ENCODE assay signal across 8 cellular contexts in the genomic region with DNA sequence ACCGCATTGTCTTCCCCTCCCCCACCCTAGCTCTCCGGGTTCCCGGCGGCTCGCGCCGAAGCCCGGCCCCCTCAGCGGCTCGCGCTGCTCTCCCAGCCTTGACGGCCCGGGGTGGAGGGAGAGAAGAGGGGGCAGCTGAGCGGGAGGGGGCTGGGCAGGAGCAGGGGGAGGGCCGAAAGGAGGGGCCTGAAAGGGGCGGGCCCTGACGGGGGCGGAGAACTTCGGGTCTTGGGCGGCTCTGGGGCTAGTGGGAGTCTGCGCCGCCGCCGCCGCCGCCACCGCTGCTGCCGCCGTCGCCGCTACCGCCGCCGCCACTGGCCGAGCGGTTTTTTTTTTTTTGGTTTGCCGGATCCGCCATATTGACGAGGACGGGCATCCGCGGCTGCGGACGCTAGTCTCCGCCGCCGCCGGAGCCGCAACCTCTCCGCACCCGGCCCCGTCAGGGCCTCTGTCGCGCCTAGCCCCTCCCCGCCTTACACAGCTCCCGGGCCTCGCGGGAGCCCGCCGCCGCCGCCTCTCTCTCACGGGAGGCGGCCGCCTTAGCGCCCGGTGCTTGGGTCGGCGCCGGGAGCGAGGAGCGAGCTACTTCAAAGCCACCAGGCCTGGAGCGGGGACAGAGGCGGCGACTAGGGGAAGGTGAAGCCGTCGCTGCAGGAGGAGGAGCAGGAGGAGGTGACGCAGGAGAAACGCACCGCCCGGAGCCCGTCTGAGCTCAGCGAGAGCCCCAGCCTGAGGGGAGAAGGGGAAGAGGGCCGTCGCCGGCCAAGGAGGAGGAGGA. TPM values are rescaled to one million over a fixed set of nuclear protein-coding genes. Genes with fewer than 3 reads are reported as not detected.
DNase-seq lines count a peak whose midpoint lies in the region; ATAC-seq and TF ChIP-seq lines count a peak whose summit lies in the region.

A gene with protein sequence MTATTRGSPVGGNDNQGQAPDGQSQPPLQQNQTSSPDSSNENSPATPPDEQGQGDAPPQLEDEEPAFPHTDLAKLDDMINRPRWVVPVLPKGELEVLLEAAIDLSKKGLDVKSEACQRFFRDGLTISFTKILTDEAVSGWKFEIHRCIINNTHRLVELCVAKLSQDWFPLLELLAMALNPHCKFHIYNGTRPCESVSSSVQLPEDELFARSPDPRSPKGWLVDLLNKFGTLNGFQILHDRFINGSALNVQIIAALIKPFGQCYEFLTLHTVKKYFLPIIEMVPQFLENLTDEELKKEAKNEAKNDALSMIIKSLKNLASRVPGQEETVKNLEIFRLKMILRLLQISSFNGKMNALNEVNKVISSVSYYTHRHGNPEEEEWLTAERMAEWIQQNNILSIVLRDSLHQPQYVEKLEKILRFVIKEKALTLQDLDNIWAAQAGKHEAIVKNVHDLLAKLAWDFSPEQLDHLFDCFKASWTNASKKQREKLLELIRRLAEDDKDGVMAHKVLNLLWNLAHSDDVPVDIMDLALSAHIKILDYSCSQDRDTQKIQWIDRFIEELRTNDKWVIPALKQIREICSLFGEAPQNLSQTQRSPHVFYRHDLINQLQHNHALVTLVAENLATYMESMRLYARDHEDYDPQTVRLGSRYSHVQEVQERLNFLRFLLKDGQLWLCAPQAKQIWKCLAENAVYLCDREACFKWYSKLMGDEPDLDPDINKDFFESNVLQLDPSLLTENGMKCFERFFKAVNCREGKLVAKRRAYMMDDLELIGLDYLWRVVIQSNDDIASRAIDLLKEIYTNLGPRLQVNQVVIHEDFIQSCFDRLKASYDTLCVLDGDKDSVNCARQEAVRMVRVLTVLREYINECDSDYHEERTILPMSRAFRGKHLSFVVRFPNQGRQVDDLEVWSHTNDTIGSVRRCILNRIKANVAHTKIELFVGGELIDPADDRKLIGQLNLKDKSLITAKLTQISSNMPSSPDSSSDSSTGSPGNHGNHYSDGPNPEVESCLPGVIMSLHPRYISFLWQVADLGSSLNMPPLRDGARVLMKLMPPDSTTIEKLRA (N-terminal part only) (plus strand): TSS at position 341 of the 778 bp plus-strand sequence. CDS start 38,184 bp downstream, outside the sequence.

- TF ChIP-seq CTCF in LNCaP clone FGC (IDR thresholded peaks at IDR 0.05; ENCODE audit: control insufficient read depth, extremely low read depth, insufficient read depth) (no peak), foreskin keratinocyte (conservative IDR thresholded peaks at IDR 0.05) (no peak)

- no peak within 1 kb of the TSS for H2BK12ac ChIP-seq in neuronal stem cell (ENCODE audit: low read length)

- no peak within 1 kb of the TSS for H3K4ac ChIP-seq in neuronal stem cell (ENCODE audit: low read length)

- peak within 1 kb of the TSS; percentile 96 for H3K9ac ChIP-seq in neuronal stem cell (ENCODE audit: low read depth, low read length, poor library complexity)
- H3K9ac ChIP-seq in subcutaneous abdominal adipose tissue (ENCODE audit: low read length in 5 of 5), result peak within 1 kb of the TSS; percentile 82 to 98 (median 89)

- H3K79me1 ChIP-seq in neuronal stem cell (ENCODE audit: low read depth, low read length), result peaks cover 4% of the 10 kb centered on the region

- H3K9me3 ChIP-seq in SJCRH30 (replicated peaks) (no peaks in the 10 kb centered on the region), neuronal stem cell (replicated peaks in 1 of 2; ENCODE audit: control insufficient read depth in 2 of 2, insufficient read depth in 1 of 2, low read depth in 1 of 2, low read length in 2 of 2) (no peaks in the 10 kb centered on the region), subcutaneous abdominal adipose tissue (ENCODE audit: control insufficient read depth in 5 of 5, low read length in 5 of 5) (no peaks in the 10 kb centered on the region)

- H3K4me3 ChIP-seq in LNCaP clone FGC (ENCODE audit: low read depth, low read length), result peak within 1 kb of the TSS; percentile 77
- peak within 1 kb of the TSS; percentile 91 for H3K4me3 ChIP-seq in SJCRH30
- H3K4me3 ChIP-seq in neuronal stem cell (ENCODE audit: low read length in 2 of 2), result peak within 1 kb of the TSS; percentile 93 to 100
- peak within 1 kb of the TSS; percentile 87 to 96 (median 93) for H3K4me3 ChIP-seq in subcutaneous abdominal adipose tissue (ENCODE audit: low read depth in 1 of 5, low read length in 5 of 5)

- H3K36me3 ChIP-seq in SJCRH30 (0 out of 2 replicates have a peak, but pooled peaks cover 2% of the 10 kb centered on the region), neuronal stem cell (replicated peaks in 1 of 2; ENCODE audit: control insufficient read depth in 2 of 2, insufficient read depth in 2 of 2, low read length in 2 of 2) (peaks cover 0 to 8% of the 10 kb centered on the region in 2 donors), subcutaneous abdominal adipose tissue (ENCODE audit: control insufficient read depth in 5 of 5, insufficient read depth in 5 of 5, low read length in 5 of 5) (peaks cover 0 to 3% (median 0%) of the 10 kb centered on the region in 5 donors)

- H2BK15ac ChIP-seq in neuronal stem cell (ENCODE audit: low read length), result no peak within 1 kb of the TSS

- peak within 1 kb of the TSS; percentile 56 for H2AK5ac ChIP-seq in neuronal stem cell (ENCODE audit: low read depth, low read length)

- H3K23ac ChIP-seq in neuronal stem cell (ENCODE audit: low read depth, low read length, poor library complexity), result peak within 1 kb of the TSS; percentile 73

- H2AFZ ChIP-seq in neuronal stem cell (ENCODE audit: low read length), result peak within 1 kb of the TSS; percentile 84

- peak within 1 kb of the TSS; percentile 65 for H4K8ac ChIP-seq in neuronal stem cell (ENCODE audit: low read depth, low read length)

- H3K27ac ChIP-seq in SJCRH30 (peak within 1 kb of the TSS; percentile 100), foreskin keratinocyte (peak within 1 kb of the TSS; percentile 100), neuronal stem cell (replicated peaks; ENCODE audit: low read length) (peak within 1 kb of the TSS; percentile 98), subcutaneous abdominal adipose tissue (ENCODE audit: low read depth, low read length) (peak within 1 kb of the TSS; percentile 97)

- H3K4me2 ChIP-seq in neuronal stem cell (ENCODE audit: insufficient read depth, low read length, poor library complexity, severe bottlenecking), result peak within 1 kb of the TSS; percentile 56

- peak; percentile 72 for ATAC-seq in foreskin keratinocyte

- peak within 1 kb of the TSS; percentile 95 for H2BK5ac ChIP-seq in neuronal stem cell (ENCODE audit: low read length)

- peak within 1 kb of the TSS; percentile 72 for H2BK120ac ChIP-seq in neuronal stem cell (ENCODE audit: low read depth, low read length)

- H3K18ac ChIP-seq in neuronal stem cell (ENCODE audit: low read length), result peak within 1 kb of the TSS; percentile 99

- peak within 1 kb of the TSS; percentile 82 for H3K14ac ChIP-seq in neuronal stem cell (ENCODE audit: low read length)

- H3K4me1 ChIP-seq in SJCRH30 (peaks cover 6% of the 10 kb centered on the region; the same call in 1 of the 2 replicates), foreskin keratinocyte (peaks cover 12% of the 10 kb centered on the region), neuronal stem cell (ENCODE audit: control insufficient read depth in 2 of 2, insufficient read depth in 1 of 2, low read depth in 1 of 2, low read length in 2 of 2) (peaks cover 0 to 3% of the 10 kb centered on the region in 2 donors), subcutaneous abdominal adipose tissue (ENCODE audit: control insufficient read depth in 5 of 5, insufficient read depth in 5 of 5, low read length in 5 of 5) (peaks cover 7 to 46% (median 34%) of the 10 kb centered on the region in 5 donors)

- H3K27me3 ChIP-seq in SJCRH30 (no peaks in the 10 kb centered on the region), foreskin keratinocyte (no peaks in the 10 kb centered on the region), neuronal stem cell (ENCODE audit: control insufficient read depth in 3 of 3, insufficient read depth in 3 of 3, low read depth in 1 of 3, low read length in 3 of 3) (no peaks in the 10 kb centered on the region), subcutaneous abdominal adipose tissue (ENCODE audit: control insufficient read depth in 5 of 5, insufficient read depth in 4 of 5, low read length in 5 of 5) (peaks cover 0 to 6% (median 2%) of the 10 kb centered on the region in 5 donors)

- H4K91ac ChIP-seq in neuronal stem cell (ENCODE audit: low read depth, low read length, poor library complexity), result peak within 1 kb of the TSS; percentile 72

- DNase-seq in ELF-1 (ENCODE audit: low read depth, low spot score), result peak; percentile 88
- DNase-seq in GOT3 (lab: John Stamatoyannopoulos, UW), result peak; percentile 70
- DNase-seq in LNCaP clone FGC (ENCODE audit: low read depth), result no peak
- peak; percentile 83 to 86 for DNase-seq in SJCRH30
- peak; percentile 82 for DNase-seq in activated gamma-delta T cell treated with anti-CD3 and anti-CD28 coated beads, Interleukin-2, amount 50 U/mL, for 16 hours (ENCODE audit: low read depth)
- peak; percentile 49 to 70 for DNase-seq in foreskin keratinocyte
- peak; percentile 76 for DNase-seq in neuronal stem cell (ENCODE audit: low spot score)

- WGBS in neuronal stem cell (ENCODE audit: extremely low coverage in 2 of 2, insufficient read length in 2 of 2, insufficient replicate concordance in 1 of 2), 2 donors, result no CpG with 5 or more reads among the region's 86 CpGs

RNA-seq across cellular contexts. Expression of the gene that starts here (rescaled TPM):
- 62.7 and 72.9 TPM in 2 replicates for total RNA-seq in SJCRH30 (2014; rRNA removed; shearing (Covaris generic))
- total RNA-seq in foreskin keratinocyte, result 54.0 and 60.9 TPM in 2 replicates
- polyA plus RNA-seq in foreskin keratinocyte, result 11.0 and 11.6 TPM in 2 replicates
- polyA plus RNA-seq in neuronal stem cell (2013, experiment 1 of 2), result 22.2 TPM
- 22.2 TPM for polyA plus RNA-seq in neuronal stem cell (2013, experiment 2 of 2)
